Comparison of ENCODE assay signal across 18 cellular contexts in genomic region chr13:113936166-113936565, GRCh38. TPM values are rescaled to one million over a fixed set of nuclear protein-coding genes. Genes with fewer than 3 reads are reported as not detected.
"Had no signal": no experiment of that assay in that cellular context is flagged by ENCODE, and none has a peak within 500 bp of the region (broad histone marks: within the 10 kb centered on the region; RNA-seq: fewer than 3 reads in every experiment).

No MANE protein-coding gene starts in this region.

- H3K4me3 ChIP-seq: cardiac muscle cell, ovary, skin epidermis, stomach, thyroid gland had no signal

- H3K4me3 Mint-ChIP-seq: activated CD8-positive, alpha-beta memory T cell treated with anti-CD3 and anti-CD28 coated beads, Interleukin-2, amount 10 ng/mL, durations not matched to agents 7 days and 5 days; activated naive CD8-positive, alpha-beta T cell; activated T-cell treated with anti-CD3 and anti-CD28 coated beads, Interleukin-2, amount 50 U/mL, for 4 hours; memory B cell; natural killer cell treated with Interleukin-12 subunit alpha and Interleukin-12 subunit beta and Interleukin-15 and Interleukin-18, amount 100 ng/mL, for 72 hours had no signal

- H3K27me3 Mint-ChIP-seq: activated naive CD8-positive, alpha-beta T cell had no signal

- H3K27ac ChIP-seq: cardiac muscle cell, ovary, skin epidermis, stomach, thyroid gland had no signal

- ATAC-seq: activated CD8-positive, alpha-beta memory T cell treated with anti-CD3 and anti-CD28 coated beads, Interleukin-2, amount 10 ng/mL, durations not matched to agents 7 days and 5 days; activated T-cell treated with anti-CD3 and anti-CD28 coated beads, Interleukin-2, amount 50 U/mL, for 4 hours; effector memory CD8-positive, alpha-beta T cell; natural killer cell treated with Interleukin-12 subunit alpha and Interleukin-12 subunit beta and Interleukin-15 and Interleukin-18, amount 100 ng/mL, for 72 hours had no signal

- H3K36me3 ChIP-seq: cardiac muscle cell, ovary, stomach, thyroid gland had no signal

- H3K9me3 ChIP-seq: ovary, stomach, thyroid gland had no signal

- DNase-seq: activated CD4-positive, alpha-beta T cell treated with anti-CD3 and anti-CD28 coated beads, Interleukin-2, amount 50 U/mL, for 4 hours; activated CD8-positive, alpha-beta memory T cell treated with anti-CD3 and anti-CD28 coated beads, Interleukin-2, amount 10 ng/mL, durations not matched to agents 7 days and 5 days; activated T-cell treated with anti-CD3 and anti-CD28 coated beads, Interleukin-2, amount 50 U/mL, for 4 hours; anterior cingulate cortex; cortex of kidney; effector memory CD8-positive, alpha-beta T cell; erythroblast; hypothalamus; SHP77 treated with DMSO at 0.1 percent for 48 hours; stimulated activated CD4-positive, alpha-beta T cell treated with anti-CD3 and anti-CD28 coated beads, Interleukin-4, amount 100 ng/mL, for 4 hours; stomach; thyroid gland had no signal

- H3K27me3 ChIP-seq: cardiac muscle cell, ovary, thyroid gland had no signal

- H3K9me3 Mint-ChIP-seq: activated T-cell treated with anti-CD3 and anti-CD28 coated beads, Interleukin-2, amount 50 U/mL, for 4 hours; effector memory CD8-positive, alpha-beta T cell; memory B cell; natural killer cell treated with Interleukin-12 subunit alpha and Interleukin-12 subunit beta and Interleukin-15 and Interleukin-18, amount 100 ng/mL, for 72 hours had no signal

- H3K27ac Mint-ChIP-seq: activated CD8-positive, alpha-beta memory T cell treated with anti-CD3 and anti-CD28 coated beads, Interleukin-2, amount 10 ng/mL, durations not matched to agents 7 days and 5 days; activated naive CD8-positive, alpha-beta T cell; effector memory CD8-positive, alpha-beta T cell; memory B cell; natural killer cell treated with Interleukin-12 subunit alpha and Interleukin-12 subunit beta and Interleukin-15 and Interleukin-18, amount 100 ng/mL, for 72 hours had no signal

- H3K36me3 Mint-ChIP-seq: activated CD8-positive, alpha-beta memory T cell treated with anti-CD3 and anti-CD28 coated beads, Interleukin-2, amount 10 ng/mL, durations not matched to agents 7 days and 5 days; activated naive CD8-positive, alpha-beta T cell; memory B cell; natural killer cell treated with Interleukin-12 subunit alpha and Interleukin-12 subunit beta and Interleukin-15 and Interleukin-18, amount 100 ng/mL, for 72 hours had no signal

- H3K4me1 Mint-ChIP-seq: memory B cell had no signal

RNA-seq across cellular contexts. Expression of gene C13orf46, which starts 37.7 kb away (rescaled TPM):
- total RNA-seq: cardiac muscle cell had no signal
